In the genomic region with DNA sequence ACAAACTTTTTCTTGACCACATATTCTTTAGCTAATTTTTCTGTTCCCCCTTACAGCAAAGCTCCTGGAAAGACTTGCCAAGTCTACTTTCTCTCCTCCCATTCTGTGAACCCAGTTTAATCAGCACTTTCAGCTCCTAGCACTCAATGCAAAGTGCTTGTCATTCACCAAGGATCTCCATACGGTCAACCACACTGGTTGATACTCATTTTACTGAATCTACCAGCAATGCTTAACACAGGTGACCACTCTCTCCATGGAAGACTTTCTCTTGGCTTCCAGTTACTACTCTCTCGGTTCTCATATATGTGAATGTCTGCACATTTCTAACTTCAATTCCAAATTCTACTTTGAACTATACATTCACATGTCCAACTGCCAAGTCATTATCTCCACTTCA, we compare ENCODE assay signal across 8 cellular contexts.
"Had no signal": no experiment of that assay in that cellular context is flagged by ENCODE, and none has a peak within 500 bp of the region (broad histone marks: within the 10 kb centered on the region; RNA-seq: fewer than 3 reads in every experiment).

No MANE protein-coding gene starts in this region.

- H3K9me3 Mint-ChIP-seq: GM23338, IgD-negative memory B cell had no signal

- H3K4me2 ChIP-seq: GM23338 had no signal

- H3K27ac Mint-ChIP-seq: GM23338, IgD-negative memory B cell had no signal

- H3K27ac ChIP-seq: HL-60 had no signal

- H3K4me1 Mint-ChIP-seq: GM23338 had no signal

- H3K4me3 Mint-ChIP-seq: GM23338, IgD-negative memory B cell had no signal

- DNase-seq: H7, KBM-7 had no signal

- H3K9me3 ChIP-seq: HAP-1 had no signal

- H3K4me3 ChIP-seq: GM23338, HAP-1 had no signal

- ATAC-seq: GM23338, HCT116, HepG2 had no signal

- H3K27me3 Mint-ChIP-seq: IgD-negative memory B cell had no signal

- H2AFZ ChIP-seq: GM23338 had no signal
